In the genomic region with DNA sequence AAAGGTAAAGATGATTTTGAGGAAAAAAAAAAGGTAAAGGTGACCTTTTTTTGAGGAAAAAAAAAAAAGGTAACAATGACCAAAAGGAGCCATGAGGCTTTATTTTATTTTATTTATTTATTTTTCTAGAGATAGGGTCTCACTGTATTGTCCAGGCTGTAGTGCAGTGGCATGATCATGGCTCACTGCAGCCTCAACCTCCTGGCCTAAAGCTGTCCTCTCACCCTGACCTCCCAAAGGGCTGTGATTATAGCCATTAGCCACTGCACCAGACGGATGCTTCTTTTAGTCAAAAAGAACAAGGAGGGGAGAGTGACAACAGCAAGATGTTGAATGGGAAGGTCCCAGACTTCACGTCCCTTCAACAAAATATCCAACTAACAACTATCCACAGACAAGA, we compare ENCODE assay signal across 10 cellular contexts. TPM values are rescaled to one million over a fixed set of nuclear protein-coding genes. Genes with fewer than 3 reads are reported as not detected.
"Had no signal": no experiment of that assay in that cellular context is flagged by ENCODE, and none has a peak within 500 bp of the region (broad histone marks: within the 10 kb centered on the region; RNA-seq: fewer than 3 reads in every experiment).

No MANE protein-coding gene starts in this region.

- H3K4me1 Mint-ChIP-seq: IgD-negative memory B cell had no signal

- H3K36me3 Mint-ChIP-seq: IgD-negative memory B cell had no signal

- H3K4me2 ChIP-seq: KMS-11 had no signal

- DNase-seq: IMR-90, KBM-7, KG1 had no signal

- H3K4me3 Mint-ChIP-seq: IgD-negative memory B cell had no signal

- FAIRE-seq: HepG2, HTR-8/SVneo had no signal

- H3K27ac Mint-ChIP-seq: IgD-negative memory B cell had no signal

- H3K9ac ChIP-seq: KMS-11 had no signal

- H3K27ac ChIP-seq: HL-60, KMS-11 had no signal

RNA-seq across cellular contexts. Expression of gene LRIT3, which starts 30.4 kb away (rescaled TPM):
- total RNA-seq: HepG2, HT-29, HT1080, IMR-90 had no signal
- polyA plus RNA-seq: IgD-negative memory B cell had no signal

RNA-seq across cellular contexts. Expression of gene RRH, which starts 50.6 kb away (rescaled TPM):
- total RNA-seq: HT-29, HT1080, IMR-90 had no signal
- polyA plus RNA-seq: IgD-negative memory B cell had no signal
